In the genomic region with DNA sequence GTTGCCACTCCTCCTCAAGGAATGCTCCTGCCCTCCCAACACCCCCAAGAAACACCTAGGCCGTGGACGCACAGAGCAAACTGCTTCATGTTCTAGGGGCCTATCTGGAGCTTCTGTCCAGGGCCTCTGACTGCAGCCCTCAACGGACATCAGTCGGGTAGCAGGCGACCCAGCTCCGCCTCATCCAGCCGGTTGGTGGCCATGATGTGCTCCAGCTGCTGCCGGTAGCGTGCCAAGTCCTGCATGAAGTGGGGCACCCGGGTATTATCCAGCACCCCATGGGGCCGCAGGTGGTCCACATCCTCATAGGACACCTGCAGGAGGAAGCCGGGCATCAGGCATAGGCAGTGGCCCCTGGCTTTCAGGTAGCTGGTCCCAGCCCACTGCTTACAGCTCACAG, we compare ENCODE assay signal across 1 cellular context.
TF ChIP-seq lines count a peak whose summit lies in the region.

No MANE protein-coding gene starts in this region.

TF ChIP-seq in HCT116, 20 proteins besides CTCF, POLR2A, EP300 and RAD21:
- no peak for TF ChIP-seq EGR1 (IDR thresholded peaks at IDR 0.05; ENCODE audit: low read depth)
- TF ChIP-seq POLR2AphosphoS5 (IDR thresholded peaks at IDR 0.05; ENCODE audit: low read depth, low read length), result peak; percentile 50; the same call in 1 of the 2 replicates
